ENCODE assay signal across 9 cellular contexts in genomic region chr18:27685807-27686412, GRCh38.
A peak's percentile ranks its signal among the peaks of the same experiment; 100 is the strongest.
DNase-seq lines count a peak whose midpoint lies in the region; ATAC-seq and TF ChIP-seq lines count a peak whose summit lies in the region.
"Had no signal": no experiment of that assay in that cellular context is flagged by ENCODE, and none has a peak within 500 bp of the region (broad histone marks: within the 10 kb centered on the region; RNA-seq: fewer than 3 reads in every experiment).

No MANE protein-coding gene starts in this region.

- WGBS in esophagus muscularis mucosa, result 79% methylated on average over 2 of the region's 2 CpGs
- WGBS in psoas muscle, 3 donors, result 72 to 84% (median 83%) methylated on average over 2 of the region's 2 CpGs

- H3K36me3 Mint-ChIP-seq in T-helper 2 cell treated with Interferon-gamma antibody and Interleukin-4, amounts not matched to agents 5 μg/mL and 100 μg/mL, for 36 hours (ENCODE audit: low read depth), result no peaks in the 10 kb centered on the region

- no peak for TF ChIP-seq POLR2A in esophagus muscularis mucosa (IDR thresholded peaks at IDR 0.05; ENCODE audit: low read depth)

- intact Hi-C loops in esophagus muscularis mucosa (cut with DNase I) (no loop called here), psoas muscle (cut with DNase I) (no loop called here)

- H3K36me3 ChIP-seq in GM06990 (ENCODE audit: control insufficient read depth, insufficient read depth, low read length) (no peaks in the 10 kb centered on the region), esophagus muscularis mucosa (no peaks in the 10 kb centered on the region), psoas muscle (ENCODE audit: insufficient read depth in 1 of 2, low read depth in 1 of 2) (no peaks in the 10 kb centered on the region)

- no peak overlapping the region for H3K27ac Mint-ChIP-seq in T-helper 2 cell treated with Interferon-gamma antibody and Interleukin-4, amounts not matched to agents 5 μg/mL and 100 μg/mL, for 36 hours
- H3K27ac Mint-ChIP-seq: dendritic cell treated with granulocyte-macrophage colony-stimulating factor and Interleukin-4, amounts not matched to agents 40 ng/mL and 50 ng/mL, for 4 days had no signal

- no peak overlapping the region for H3K4me3 ChIP-seq in GM06990 (replicated peaks; ENCODE audit: low read depth, low read length)
- H3K4me3 ChIP-seq in esophagus muscularis mucosa, result no peak overlapping the region
- H3K4me3 ChIP-seq in psoas muscle, result no peak overlapping the region

- peaks cover 0 to 7% (median 0%) of the 10 kb centered on the region in 4 donors for H3K9me3 ChIP-seq in esophagus muscularis mucosa
- H3K9me3 ChIP-seq in psoas muscle, result peaks cover 8% of the 10 kb centered on the region

- H3K4me3 Mint-ChIP-seq in T-helper 2 cell treated with Interferon-gamma antibody and Interleukin-4, amounts not matched to agents 5 μg/mL and 100 μg/mL, for 36 hours, result no peak overlapping the region
- H3K4me3 Mint-ChIP-seq: dendritic cell treated with granulocyte-macrophage colony-stimulating factor and Interleukin-4, amounts not matched to agents 40 ng/mL and 50 ng/mL, for 4 days had no signal

- TF ChIP-seq CTCF in GM06990 (IDR thresholded peaks at IDR 0.05; ENCODE audit: insufficient read depth, low read length, poor library complexity, severe bottlenecking), result peak; percentile 68
- TF ChIP-seq CTCF in esophagus muscularis mucosa (IDR thresholded peaks at IDR 0.05), result peak; percentile 14 to 47 (median 31)
- peak; percentile 26 for TF ChIP-seq CTCF in psoas muscle (IDR thresholded peaks at IDR 0.05)

- DNase-seq in A172 (ENCODE audit: low spot score) (peak; percentile 55), GM06990 (ENCODE audit: extremely low read depth, insufficient read length) (no peak), NCI-H69 (lab: John Stamatoyannopoulos, UW) (peak; percentile 74), esophagus muscularis mucosa (ENCODE audit: extremely low spot score) (no peak), psoas muscle (no peak)
- no peak for DNase-seq in T-helper 2 cell treated with Interferon-gamma antibody and Interleukin-4, amounts not matched to agents 5 μg/mL and 100 μg/mL, for 36 hours (ENCODE audit: low spot score)

- ATAC-seq in psoas muscle (no peak), GM19324 (IDR thresholded peaks at IDR 0.05; ENCODE audit: low FRiP score, unreplicated experiment) (no peak), HG03565 (IDR thresholded peaks at IDR 0.05; ENCODE audit: unreplicated experiment) (no peak)

- no peaks in the 10 kb centered on the region for H3K27me3 Mint-ChIP-seq in T-helper 2 cell treated with Interferon-gamma antibody and Interleukin-4, amounts not matched to agents 5 μg/mL and 100 μg/mL, for 36 hours (ENCODE audit: low read depth)
- H3K27me3 Mint-ChIP-seq: dendritic cell treated with granulocyte-macrophage colony-stimulating factor and Interleukin-4, amounts not matched to agents 40 ng/mL and 50 ng/mL, for 4 days had no signal

- H3K4me1 Mint-ChIP-seq in T-helper 2 cell treated with Interferon-gamma antibody and Interleukin-4, amounts not matched to agents 5 μg/mL and 100 μg/mL, for 36 hours (ENCODE audit: low read depth), result no peaks in the 10 kb centered on the region

- no peaks in the 10 kb centered on the region for H3K27me3 ChIP-seq in GM06990 (replicated peaks; ENCODE audit: control insufficient read depth, insufficient read depth, low read length)
- H3K27me3 ChIP-seq in esophagus muscularis mucosa, result no peaks in the 10 kb centered on the region
- no peaks in the 10 kb centered on the region for H3K27me3 ChIP-seq in psoas muscle (ENCODE audit: insufficient read depth in 3 of 3, low read length in 2 of 3)

- no peak for TF ChIP-seq EP300 in esophagus muscularis mucosa (IDR thresholded peaks at IDR 0.05)

- H3K27ac ChIP-seq in esophagus muscularis mucosa (replicated peaks in 1 of 4) (no peak overlapping the region), psoas muscle (no peak overlapping the region)

- H3K4me1 ChIP-seq in esophagus muscularis mucosa (no peaks in the 10 kb centered on the region), psoas muscle (no peaks in the 10 kb centered on the region)

- peaks cover 16% of the 10 kb centered on the region for H3K9me3 Mint-ChIP-seq in T-helper 2 cell treated with Interferon-gamma antibody and Interleukin-4, amounts not matched to agents 5 μg/mL and 100 μg/mL, for 36 hours

Comparison
In these comparisons a context has a peak if more than half of its experiments do, and no peak if none do; other contexts are left out.
1. DNase-seq: peak in A172 (single experiment) and NCI-H69 (single experiment); none in GM06990 (single experiment), esophagus muscularis mucosa (single experiment), psoas muscle (0 of 2) and T-helper 2 cell treated with Interferon-gamma antibody and Interleukin-4, amounts not matched to agents 5 μg/mL and 100 μg/mL, for 36 hours (single experiment).
2. Peak in every context shown above with its lines, with median percentiles within 50 percentile points of each other: CTCF ChIP-seq.